In the genomic region with DNA sequence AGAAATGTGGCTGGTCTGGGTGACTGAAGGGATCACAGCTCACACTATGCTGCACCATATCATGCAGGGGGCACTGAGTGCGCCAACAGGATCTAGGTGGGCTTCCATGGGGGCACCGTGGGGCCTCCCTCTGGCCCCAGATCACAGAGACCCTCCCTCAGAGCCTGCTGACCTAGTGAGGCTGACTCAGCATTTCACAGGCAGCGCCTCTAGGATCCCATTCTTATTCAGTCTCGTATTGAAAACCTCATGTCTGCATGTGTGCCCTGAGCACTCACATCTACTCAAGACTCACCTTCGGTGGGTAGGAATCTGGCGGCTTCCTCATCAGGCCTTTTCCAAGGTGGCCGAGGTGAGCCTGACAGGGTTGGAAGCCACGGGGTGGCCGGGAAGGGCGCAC, we compare ENCODE assay signal across 26 cellular contexts.
"Had no signal": no experiment of that assay in that cellular context is flagged by ENCODE, and none has a peak within 500 bp of the region (broad histone marks: within the 10 kb centered on the region; RNA-seq: fewer than 3 reads in every experiment).

No MANE protein-coding gene starts in this region.

- H3K27me3 Mint-ChIP-seq: activated CD8-positive, alpha-beta memory T cell treated with anti-CD3 and anti-CD28 coated beads, Interleukin-2, amount 10 ng/mL, durations not matched to agents 7 days and 5 days had no signal

- DNase-seq: activated CD4-positive, alpha-beta T cell treated with anti-CD3 and anti-CD28 coated beads for 1 hour; activated CD8-positive, alpha-beta memory T cell treated with anti-CD3 and anti-CD28 coated beads, Interleukin-2, amount 10 ng/mL, durations not matched to agents 7 days and 5 days; activated CD8-positive, alpha-beta T cell treated with anti-CD3 and anti-CD28 coated beads, Interleukin-2, amount 10 ng/mL, durations not matched to agents 7 days and 5 days; activated T-cell treated with anti-CD3 and anti-CD28 coated beads, Interleukin-2, amount 50 U/mL, for 48 hours; central memory CD4-positive, alpha-beta T cell; dermis blood vessel endothelial cell; effector memory CD4-positive, alpha-beta T cell; erythroblast; gastrocnemius medialis; glutamatergic neuron; left ventricle myocardium inferior; mucosa of descending colon; occipital lobe; stimulated activated CD4-positive, alpha-beta T cell treated with anti-CD3 and anti-CD28 coated beads, Interleukin-15, amount 100 ng/mL, for 24 hours; stimulated activated CD4-positive, alpha-beta T cell treated with anti-CD3 and anti-CD28 coated beads, Interleukin-2, amount 100 ng/mL, for 24 hours; stimulated activated naive CD4-positive, alpha-beta T cell treated with Interleukin-2 at 50 U/mL for 16 hours; T1000; transverse colon; WERI-Rb-1 had no signal

- ATAC-seq: activated CD8-positive, alpha-beta memory T cell treated with anti-CD3 and anti-CD28 coated beads, Interleukin-2, amount 10 ng/mL, durations not matched to agents 7 days and 5 days; activated CD8-positive, alpha-beta T cell treated with anti-CD3 and anti-CD28 coated beads, Interleukin-2, amount 10 ng/mL, durations not matched to agents 7 days and 5 days; activated naive CD4-positive, alpha-beta T cell treated with anti-CD3 and anti-CD28 coated beads, Interleukin-2, amount 50 U/mL, for 72 hours; gastrocnemius medialis; mucosa of descending colon had no signal

- H3K36me3 Mint-ChIP-seq: activated CD8-positive, alpha-beta memory T cell treated with anti-CD3 and anti-CD28 coated beads, Interleukin-2, amount 10 ng/mL, durations not matched to agents 7 days and 5 days had no signal

- H3K9me3 Mint-ChIP-seq: T-helper 1 cell treated with Interleukin-12 subunit alpha and Interleukin-12 subunit beta and Interleukin-4 antibody, amounts not matched to agents 30 μg/mL and 1 μg/mL, for 36 hours had no signal

- H3K4me1 ChIP-seq: breast epithelium, gastrocnemius medialis had no signal

- H3K9me3 ChIP-seq: gastrocnemius medialis, mucosa of descending colon had no signal

- H3K36me3 ChIP-seq: breast epithelium, gastrocnemius medialis, left ventricle myocardium inferior, right atrium auricular region, transverse colon, WERI-Rb-1 had no signal

- H3K27ac Mint-ChIP-seq: activated CD8-positive, alpha-beta memory T cell treated with anti-CD3 and anti-CD28 coated beads, Interleukin-2, amount 10 ng/mL, durations not matched to agents 7 days and 5 days; activated CD8-positive, alpha-beta T cell treated with anti-CD3 and anti-CD28 coated beads, Interleukin-2, amount 10 ng/mL, durations not matched to agents 7 days and 5 days; activated naive CD4-positive, alpha-beta T cell treated with anti-CD3 and anti-CD28 coated beads, Interleukin-2, amount 50 U/mL, for 72 hours; activated T-helper 2 cell treated with anti-CD3 and anti-CD28 coated beads, Interferon-gamma antibody, Interleukin-2, Interleukin-4, amounts not matched to agents 10 μg/mL and 5 μg/mL and 100 μg/mL, durations not matched to agents 14 hours and 24 hours and 36 hours; T-helper 1 cell treated with Interleukin-12 subunit alpha and Interleukin-12 subunit beta and Interleukin-4 antibody, amounts not matched to agents 30 μg/mL and 1 μg/mL, for 36 hours had no signal

- H3K27me3 ChIP-seq: breast epithelium, gastrocnemius medialis, right atrium auricular region, transverse colon had no signal

- H3K27ac ChIP-seq: breast epithelium, gastrocnemius medialis, left ventricle myocardium inferior, right atrium auricular region, transverse colon, WERI-Rb-1 had no signal

- H3K4me3 Mint-ChIP-seq: activated CD8-positive, alpha-beta memory T cell treated with anti-CD3 and anti-CD28 coated beads, Interleukin-2, amount 10 ng/mL, durations not matched to agents 7 days and 5 days; activated CD8-positive, alpha-beta T cell treated with anti-CD3 and anti-CD28 coated beads, Interleukin-2, amount 10 ng/mL, durations not matched to agents 7 days and 5 days; T-helper 1 cell treated with Interleukin-12 subunit alpha and Interleukin-12 subunit beta and Interleukin-4 antibody, amounts not matched to agents 30 μg/mL and 1 μg/mL, for 36 hours had no signal

- H3K4me3 ChIP-seq: breast epithelium, gastrocnemius medialis, left ventricle myocardium inferior, lung, mucosa of descending colon, right atrium auricular region, transverse colon had no signal

- FAIRE-seq: islet of Langerhans had no signal
